Comparison of ENCODE assay signal across 8 cellular contexts in the genomic region with DNA sequence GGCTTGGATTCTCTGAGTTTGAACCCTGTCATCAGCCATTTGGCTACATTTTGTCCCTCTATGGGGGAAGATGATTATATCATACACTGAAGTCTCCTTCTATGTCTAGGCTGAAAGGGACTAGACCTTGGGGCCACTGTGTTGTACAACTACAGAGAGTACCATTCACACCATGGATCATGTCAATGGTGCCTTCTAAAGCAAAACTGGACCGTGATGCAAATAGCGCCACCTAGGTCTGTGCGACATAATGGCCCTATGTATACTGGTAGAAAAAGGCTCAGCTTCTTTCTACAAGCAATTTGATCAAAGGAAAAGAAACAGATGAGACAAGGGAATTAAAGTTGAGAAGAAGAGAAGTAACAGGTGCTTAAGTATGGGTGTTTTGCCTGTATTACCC.
DNase-seq lines count a peak whose midpoint lies in the region; ATAC-seq and TF ChIP-seq lines count a peak whose summit lies in the region.

No MANE protein-coding gene starts in this region.

- H3K27ac ChIP-seq in GM23338 (ENCODE audit: low read depth) = no peak overlapping the region

- H2AFZ ChIP-seq in GM23338 = no peak overlapping the region

- CTCF ChIA-PET in WTC11 (lab: Charles Lee) = interaction anchor here (0.5 to 2.7 kb wide), 39 partner anchors 9 to 308 kb away, joined by 3 to 19 read pairs (median 3); no protein-coding TSS in a partner anchor

- H3K79me2 ChIP-seq in GM23338 (replicated peaks; ENCODE audit: insufficient read depth) = no peaks in the 10 kb centered on the region

- peak; percentile 30 for DNase-seq in AG08396 (ENCODE audit: low spot score)
- peak; percentile 80 for DNase-seq in GM23338 (ENCODE audit: low spot score)
- peak; percentile 64 for DNase-seq in WTC11 (ENCODE audit: low spot score)
- peak; percentile 75 for DNase-seq in iPS-NIHi7 (ENCODE audit: extremely low spot score)
- no peak for DNase-seq in LoVo (ENCODE audit: low spot score)
- no peak for DNase-seq in T1000 (lab: John Stamatoyannopoulos, UW)

- H3K27ac Mint-ChIP-seq in GM23338 (no peak overlapping the region), WTC11 (no peak overlapping the region)
- no peak overlapping the region for H3K27ac Mint-ChIP-seq in stimulated activated memory B cell treated with anti-CD40 and anti-IgM and Interleukin-4, amounts not matched to agents 10 μg/mL and 1 μg/mL and 100 μg/mL, for 72 hours

- no peak overlapping the region for H3K4me2 ChIP-seq in GM23338

- H3K27me3 Mint-ChIP-seq in GM23338 (ENCODE audit: insufficient read depth, low read depth, poor library complexity) (peaks cover 2% of the 10 kb centered on the region), WTC11 (ENCODE audit: low read depth) (no peaks in the 10 kb centered on the region)
- peaks cover 16% of the 10 kb centered on the region for H3K27me3 Mint-ChIP-seq in stimulated activated memory B cell treated with anti-CD40 and anti-IgM and Interleukin-4, amounts not matched to agents 10 μg/mL and 1 μg/mL and 100 μg/mL, for 72 hours

- TF ChIP-seq CTCF in GM23338 (conservative IDR thresholded peaks at IDR 0.05; ENCODE audit: low read depth in 2 of 2) (peak; percentile 90 to 92), WTC11 (IDR thresholded peaks at IDR 0.05) (no peak; the same call in 1 of the 2 replicates)

- no peaks in the 10 kb centered on the region for H3K4me1 Mint-ChIP-seq in GM23338
- no peaks in the 10 kb centered on the region for H3K4me1 Mint-ChIP-seq in WTC11
- H3K4me1 Mint-ChIP-seq in stimulated activated memory B cell treated with anti-CD40 and anti-IgM and Interleukin-4, amounts not matched to agents 10 μg/mL and 1 μg/mL and 100 μg/mL, for 72 hours = no peaks in the 10 kb centered on the region

- no peaks in the 10 kb centered on the region; the same call in 1 of the 2 replicates for H3K9me2 ChIP-seq in GM23338 (ENCODE audit: insufficient read depth)

- H3K4me3 Mint-ChIP-seq in GM23338 = no peak overlapping the region
- H3K4me3 Mint-ChIP-seq in WTC11 = no peak overlapping the region
- H3K4me3 Mint-ChIP-seq in stimulated activated memory B cell treated with anti-CD40 and anti-IgM and Interleukin-4, amounts not matched to agents 10 μg/mL and 1 μg/mL and 100 μg/mL, for 72 hours = no peak overlapping the region

- no peaks in the 10 kb centered on the region for H3K9me3 Mint-ChIP-seq in GM23338
- H3K9me3 Mint-ChIP-seq in WTC11 = no peaks in the 10 kb centered on the region
- H3K9me3 Mint-ChIP-seq in stimulated activated memory B cell treated with anti-CD40 and anti-IgM and Interleukin-4, amounts not matched to agents 10 μg/mL and 1 μg/mL and 100 μg/mL, for 72 hours = no peaks in the 10 kb centered on the region

- no peaks in the 10 kb centered on the region for H3K27me3 ChIP-seq in GM23338 (ENCODE audit: insufficient read depth)

- H3F3A ChIP-seq in GM23338 (replicated peaks; ENCODE audit: low read depth) = no peaks in the 10 kb centered on the region

- H3K36me3 Mint-ChIP-seq in GM23338 (ENCODE audit: low read depth) (no peaks in the 10 kb centered on the region), WTC11 (no peaks in the 10 kb centered on the region)
- no peaks in the 10 kb centered on the region for H3K36me3 Mint-ChIP-seq in stimulated activated memory B cell treated with anti-CD40 and anti-IgM and Interleukin-4, amounts not matched to agents 10 μg/mL and 1 μg/mL and 100 μg/mL, for 72 hours

- no peaks in the 10 kb centered on the region for H3K36me3 ChIP-seq in GM23338 (ENCODE audit: insufficient read depth)

- POLR2A ChIA-PET in WTC11 (lab: Charles Lee) = no interaction called here

- no peaks in the 10 kb centered on the region for H4K20me1 ChIP-seq in GM23338 (replicated peaks; ENCODE audit: insufficient read depth)

- no peak overlapping the region for H3K4me3 ChIP-seq in GM23338

- peak; percentile 89 for ATAC-seq in GM23338
- ATAC-seq in WTC11 = peak; percentile 85
- no peak for ATAC-seq in GM18519 (IDR thresholded peaks at IDR 0.05; ENCODE audit: low FRiP score, unreplicated experiment)
- ATAC-seq in stimulated activated memory B cell treated with anti-CD40 and anti-IgM and Interleukin-4, amounts not matched to agents 10 μg/mL and 1 μg/mL and 100 μg/mL, for 72 hours = no peak

- H3K4me1 ChIP-seq in GM23338 (ENCODE audit: insufficient read depth) = no peaks in the 10 kb centered on the region

TF ChIP-seq in GM23338, 12 proteins besides CTCF, POLR2A, EP300 and RAD21:
- TF ChIP-seq POLR2AphosphoS5 (IDR thresholded peaks at IDR 0.05; ENCODE audit: low read depth) (no peak), ZNF331 (CRISPR knock-in tag; IDR thresholded peaks at IDR 0.05; ENCODE audit: low read depth) (no peak), EZH2phosphoT487 (IDR thresholded peaks at IDR 0.05; ENCODE audit: unreplicated experiment) (no peak), STAT1 (IDR thresholded peaks at IDR 0.05; ENCODE audit: unreplicated experiment) (no peak), EZH2 (IDR thresholded peaks at IDR 0.05; ENCODE audit: low read depth, unreplicated experiment) (no peak), JUNB (IDR thresholded peaks at IDR 0.05; ENCODE audit: unreplicated experiment) (no peak), NANOG (IDR thresholded peaks at IDR 0.05; ENCODE audit: borderline replicate concordance) (no peak)

TF ChIP-seq in WTC11, 78 proteins besides CTCF, POLR2A, EP300 and RAD21:
- TF ChIP-seq CREB1 (CRISPR knock-in tag; IDR thresholded peaks at IDR 0.05) (no peak), ZNF121 (CRISPR knock-in tag; IDR thresholded peaks at IDR 0.05) (no peak), MXD4 (CRISPR knock-in tag; IDR thresholded peaks at IDR 0.05; ENCODE audit: borderline replicate concordance) (no peak), TEAD4 (CRISPR knock-in tag; IDR thresholded peaks at IDR 0.05) (no peak), IRF2 (CRISPR knock-in tag; IDR thresholded peaks at IDR 0.05; ENCODE audit: borderline replicate concordance, low read depth) (no peak), NFATC4 (CRISPR knock-in tag; IDR thresholded peaks at IDR 0.05) (no peak), ZNF423 (CRISPR knock-in tag; IDR thresholded peaks at IDR 0.05) (no peak), RORB (CRISPR knock-in tag; IDR thresholded peaks at IDR 0.05) (no peak)
- TF ChIP-seq, protein P1, sequence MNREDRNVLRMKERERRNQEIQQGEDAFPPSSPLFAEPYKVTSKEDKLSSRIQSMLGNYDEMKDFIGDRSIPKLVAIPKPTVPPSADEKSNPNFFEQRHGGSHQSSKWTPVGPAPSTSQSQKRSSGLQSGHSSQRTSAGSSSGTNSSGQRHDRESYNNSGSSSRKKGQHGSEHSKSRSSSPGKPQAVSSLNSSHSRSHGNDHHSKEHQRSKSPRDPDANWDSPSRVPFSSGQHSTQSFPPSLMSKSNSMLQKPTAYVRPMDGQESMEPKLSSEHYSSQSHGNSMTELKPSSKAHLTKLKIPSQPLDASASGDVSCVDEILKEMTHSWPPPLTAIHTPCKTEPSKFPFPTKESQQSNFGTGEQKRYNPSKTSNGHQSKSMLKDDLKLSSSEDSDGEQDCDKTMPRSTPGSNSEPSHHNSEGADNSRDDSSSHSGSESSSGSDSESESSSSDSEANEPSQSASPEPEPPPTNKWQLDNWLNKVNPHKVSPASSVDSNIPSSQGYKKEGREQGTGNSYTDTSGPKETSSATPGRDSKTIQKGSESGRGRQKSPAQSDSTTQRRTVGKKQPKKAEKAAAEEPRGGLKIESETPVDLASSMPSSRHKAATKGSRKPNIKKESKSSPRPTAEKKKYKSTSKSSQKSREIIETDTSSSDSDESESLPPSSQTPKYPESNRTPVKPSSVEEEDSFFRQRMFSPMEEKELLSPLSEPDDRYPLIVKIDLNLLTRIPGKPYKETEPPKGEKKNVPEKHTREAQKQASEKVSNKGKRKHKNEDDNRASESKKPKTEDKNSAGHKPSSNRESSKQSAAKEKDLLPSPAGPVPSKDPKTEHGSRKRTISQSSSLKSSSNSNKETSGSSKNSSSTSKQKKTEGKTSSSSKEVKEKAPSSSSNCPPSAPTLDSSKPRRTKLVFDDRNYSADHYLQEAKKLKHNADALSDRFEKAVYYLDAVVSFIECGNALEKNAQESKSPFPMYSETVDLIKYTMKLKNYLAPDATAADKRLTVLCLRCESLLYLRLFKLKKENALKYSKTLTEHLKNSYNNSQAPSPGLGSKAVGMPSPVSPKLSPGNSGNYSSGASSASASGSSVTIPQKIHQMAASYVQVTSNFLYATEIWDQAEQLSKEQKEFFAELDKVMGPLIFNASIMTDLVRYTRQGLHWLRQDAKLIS (CRISPR knock-in tag; IDR thresholded peaks at IDR 0.05; ENCODE audit: borderline replicate concordance) = no peak
- TF ChIP-seq, protein P2, sequence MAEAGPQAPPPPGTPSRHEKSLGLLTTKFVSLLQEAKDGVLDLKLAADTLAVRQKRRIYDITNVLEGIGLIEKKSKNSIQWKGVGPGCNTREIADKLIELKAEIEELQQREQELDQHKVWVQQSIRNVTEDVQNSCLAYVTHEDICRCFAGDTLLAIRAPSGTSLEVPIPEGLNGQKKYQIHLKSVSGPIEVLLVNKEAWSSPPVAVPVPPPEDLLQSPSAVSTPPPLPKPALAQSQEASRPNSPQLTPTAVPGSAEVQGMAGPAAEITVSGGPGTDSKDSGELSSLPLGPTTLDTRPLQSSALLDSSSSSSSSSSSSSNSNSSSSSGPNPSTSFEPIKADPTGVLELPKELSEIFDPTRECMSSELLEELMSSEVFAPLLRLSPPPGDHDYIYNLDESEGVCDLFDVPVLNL (CRISPR knock-in tag; IDR thresholded peaks at IDR 0.05; ENCODE audit: borderline replicate concordance, low read depth) = no peak
TF ChIP-seq in WTC11: peak in this region for 0.

Comparison
In these comparisons a context has a peak if more than half of its experiments do, and no peak if none do; other contexts are left out.
1. DNase-seq: peak in AG08396 (single experiment), GM23338 (single experiment), WTC11 (single experiment) and iPS-NIHi7 (single experiment); none in LoVo (single experiment) and T1000 (single experiment).
2. ATAC-seq: peak in GM23338 (single experiment) and WTC11 (single experiment); none in GM18519 (single experiment) and stimulated activated memory B cell treated with anti-CD40 and anti-IgM and Interleukin-4, amounts not matched to agents 10 μg/mL and 1 μg/mL and 100 μg/mL, for 72 hours (single experiment).